ENCODE assay signal across 8 cellular contexts in genomic region chr17:67378444-67379250, GRCh38. TPM values are rescaled to one million over a fixed set of nuclear protein-coding genes. Genes with fewer than 3 reads are reported as not detected.
DNase-seq lines count a peak whose midpoint lies in the region; ATAC-seq and TF ChIP-seq lines count a peak whose summit lies in the region.

No MANE protein-coding gene starts in this region.

- TF ChIP-seq CTCF in HL-60 (IDR thresholded peaks at IDR 0.05; ENCODE audit: insufficient read depth, low read length) (peak; percentile 5), epithelial cell of proximal tubule (conservative IDR thresholded peaks at IDR 0.05; ENCODE audit: low read depth, low read length) (peak; percentile 52)

- H3K36me3 ChIP-seq in mucosa of stomach (ENCODE audit: control insufficient read depth, insufficient read depth, low read length): no peaks in the 10 kb centered on the region

- H3K4me1 ChIP-seq in mucosa of stomach (ENCODE audit: control insufficient read depth, insufficient read depth, low read length): peaks cover 12% of the 10 kb centered on the region

- peak; percentile 48 for DNase-seq in 8988T
- peak; percentile 71 to 78 for DNase-seq in HL-60 (ENCODE audit: low read depth in 1 of 2, low spot score in 1 of 2)
- peak; percentile 58 for DNase-seq in NOMO-1 treated with dmso at 0.1 percent for 144 hours (lab: John Stamatoyannopoulos, UW; ENCODE audit: unreplicated experiment)
- peak; percentile 78 for DNase-seq in activated T-cell treated with anti-CD3 and anti-CD28 coated beads for 48 hours (ENCODE audit: low read depth)
- DNase-seq in epithelial cell of proximal tubule (ENCODE audit: low read depth): no peak
- DNase-seq in stimulated activated CD8-positive, alpha-beta memory T cell treated with anti-CD3 and anti-CD28 coated beads, Interleukin-4, amount 100 ng/mL, for 48 hours: peak; percentile 84

- no peaks in the 10 kb centered on the region for H3K27me3 ChIP-seq in HL-60 (ENCODE audit: insufficient read depth, poor library complexity, severe bottlenecking)
- H3K27me3 ChIP-seq in mucosa of stomach (ENCODE audit: control insufficient read depth, insufficient read depth, low read length): no peaks in the 10 kb centered on the region

- peak; percentile 64 for TF ChIP-seq POLR2A in GM18505 (IDR thresholded peaks at IDR 0.05; ENCODE audit: borderline replicate concordance, extremely low read depth, insufficient read depth, insufficient read length)

- H3K4me3 ChIP-seq in HL-60 (replicated peaks; ENCODE audit: insufficient read depth, low read length) (peak overlapping the region; percentile 85), epithelial cell of proximal tubule (ENCODE audit: low read depth, low read length) (peak overlapping the region; percentile 95), mucosa of stomach (ENCODE audit: low read length) (peak overlapping the region; percentile 80)

- peak overlapping the region; percentile 81 for H3K9ac ChIP-seq in mucosa of stomach (ENCODE audit: low read length)

- H3K9me3 ChIP-seq in mucosa of stomach (ENCODE audit: control insufficient read depth, low read length): no peaks in the 10 kb centered on the region

- ATAC-seq in GM18505 (IDR thresholded peaks at IDR 0.05; ENCODE audit: unreplicated experiment): no peak

- peak overlapping the region; percentile 81 for H3K27ac ChIP-seq in HL-60 (replicated peaks)

RNA-seq across cellular contexts. Expression of gene PITPNC1, which starts 1.6 kb away (rescaled TPM):
- 11.3 and 18.4 TPM in 2 replicates for total RNA-seq in epithelial cell of proximal tubule

RNA-seq across cellular contexts. Expression of gene PSMD12, which starts 12.3 kb away (rescaled TPM):
- total RNA-seq in epithelial cell of proximal tubule: 20.2 and 44.1 TPM in 2 replicates
